ENCODE assay signal across 10 cellular contexts in genomic region chr1:11157867-11158266, GRCh38.
DNase-seq lines count a peak whose midpoint lies in the region; ATAC-seq and TF ChIP-seq lines count a peak whose summit lies in the region.
"Had no signal": no experiment of that assay in that cellular context is flagged by ENCODE, and none has a peak within 500 bp of the region (broad histone marks: within the 10 kb centered on the region; RNA-seq: fewer than 3 reads in every experiment).

No MANE protein-coding gene starts in this region.

- DNase-seq in EL (peak; percentile 42), NCI-H82 (lab: John Stamatoyannopoulos, UW) (peak; percentile 87), epithelial cell of prostate (ENCODE audit: low read depth, low spot score) (no peak), pons (ENCODE audit: low spot score) (peak; percentile 26), globus pallidus (ENCODE audit: low spot score) (no peak), HK-2 (ENCODE audit: unreplicated experiment) (no peak), MM.1S (no peak)
- DNase-seq in stimulated activated naive CD8-positive, alpha-beta T cell treated with anti-CD3 and anti-CD28 coated beads, Interleukin-15, amount 100 ng/mL, for 72 hours, result no peak
- DNase-seq: KBM-7 had no signal

- no peak overlapping the region for H3K9ac ChIP-seq in MM.1S (ENCODE audit: low read length)

- H3K4me3 ChIP-seq in MM.1S (ENCODE audit: low read length), result no peak overlapping the region

- no peak overlapping the region for H2AFZ ChIP-seq in MM.1S (ENCODE audit: low read length)

- no peak for TF ChIP-seq CTCF in MM.1S (IDR thresholded peaks at IDR 0.05; ENCODE audit: low read length)

- no peaks in the 10 kb centered on the region for H3K36me3 ChIP-seq in MM.1S (replicated peaks; ENCODE audit: insufficient read depth, low read length)

- H3K4me1 Mint-ChIP-seq in stimulated activated naive CD8-positive, alpha-beta T cell treated with anti-CD3 and anti-CD28 coated beads, Interleukin-15, amount 100 ng/mL, for 72 hours, result peaks cover 19% of the 10 kb centered on the region

- H3K27me3 ChIP-seq in MM.1S (replicated peaks; ENCODE audit: insufficient read depth, low read length), result no peaks in the 10 kb centered on the region

- H3K9me3 ChIP-seq in MM.1S (replicated peaks; ENCODE audit: insufficient read depth, low read length), result no peaks in the 10 kb centered on the region

- no peaks in the 10 kb centered on the region for H3K79me2 ChIP-seq in MM.1S (ENCODE audit: low read length)

- no peaks in the 10 kb centered on the region for H3K4me1 ChIP-seq in MM.1S (ENCODE audit: low read length)

- no peak overlapping the region for H3K4me3 Mint-ChIP-seq in stimulated activated naive CD8-positive, alpha-beta T cell treated with anti-CD3 and anti-CD28 coated beads, Interleukin-15, amount 100 ng/mL, for 72 hours
- H3K4me3 Mint-ChIP-seq: mesothelial cell of epicardium had no signal

- no peaks in the 10 kb centered on the region for H4K20me1 ChIP-seq in MM.1S (ENCODE audit: insufficient read depth, low read length)

- H3K9me2 ChIP-seq in MM.1S (replicated peaks; ENCODE audit: insufficient read depth, low read length), result no peaks in the 10 kb centered on the region

- H3K27ac Mint-ChIP-seq in stimulated activated naive CD8-positive, alpha-beta T cell treated with anti-CD3 and anti-CD28 coated beads, Interleukin-15, amount 100 ng/mL, for 72 hours, result no peak overlapping the region

- H3K27ac ChIP-seq in epithelial cell of prostate (peak overlapping the region; percentile 65), MM.1S (ENCODE audit: low read length) (no peak overlapping the region)

- no peak for ATAC-seq in stimulated activated naive CD8-positive, alpha-beta T cell treated with anti-CD3 and anti-CD28 coated beads, Interleukin-15, amount 100 ng/mL, for 72 hours

- H3F3A ChIP-seq in MM.1S (ENCODE audit: insufficient read depth, low read length), result no peaks in the 10 kb centered on the region

- H3K9me3 Mint-ChIP-seq in stimulated activated naive CD8-positive, alpha-beta T cell treated with anti-CD3 and anti-CD28 coated beads, Interleukin-15, amount 100 ng/mL, for 72 hours, result no peaks in the 10 kb centered on the region

- no peaks in the 10 kb centered on the region for H3K27me3 Mint-ChIP-seq in stimulated activated naive CD8-positive, alpha-beta T cell treated with anti-CD3 and anti-CD28 coated beads, Interleukin-15, amount 100 ng/mL, for 72 hours

- no peak overlapping the region for H3K4me2 ChIP-seq in MM.1S (ENCODE audit: low read depth, low read length)

Comparison
In these comparisons a context has a peak if more than half of its experiments do, and no peak if none do; other contexts are left out.
1. DNase-seq: peak in EL (single experiment), NCI-H82 (single experiment) and pons (single experiment); none in epithelial cell of prostate (single experiment), globus pallidus (single experiment), stimulated activated naive CD8-positive, alpha-beta T cell treated with anti-CD3 and anti-CD28 coated beads, Interleukin-15, amount 100 ng/mL, for 72 hours (0 of 2), HK-2 (single experiment) and MM.1S (single experiment).